ENCODE assay signal across 21 cellular contexts in genomic region chr2:99156901-99157300, GRCh38. TPM values are rescaled to one million over a fixed set of nuclear protein-coding genes. Genes with fewer than 3 reads are reported as not detected.
DNase-seq lines count a peak whose midpoint lies in the region; ATAC-seq and TF ChIP-seq lines count a peak whose summit lies in the region.
"Had no signal": no experiment of that assay in that cellular context is flagged by ENCODE, and none has a peak within 500 bp of the region (broad histone marks: within the 10 kb centered on the region; RNA-seq: fewer than 3 reads in every experiment).

No MANE protein-coding gene starts in this region.

- peaks cover 17% of the 10 kb centered on the region for H3K36me3 ChIP-seq in PC-9 (ENCODE audit: low read depth)
- H3K36me3 ChIP-seq: pancreas had no signal

- H3K9me2 ChIP-seq in PC-9 (ENCODE audit: insufficient read depth) = no peaks in the 10 kb centered on the region

- H3K79me2 ChIP-seq in PC-9 (ENCODE audit: low read depth) = peaks cover 17% of the 10 kb centered on the region

- no peak for DNase-seq in natural killer cell
- DNase-seq in natural killer cell treated with Interleukin-12 subunit alpha and Interleukin-12 subunit beta and Interleukin-15 and Interleukin-18, amount 100 ng/mL, for 72 hours (ENCODE audit: low spot score) = no peak
- no peak for DNase-seq in PC-9
- no peak for DNase-seq in activated naive CD8-positive, alpha-beta T cell treated with anti-CD3 and anti-CD28 coated beads, Interleukin-2, amount 50 U/mL, for 24 hours
- DNase-seq in stimulated activated naive B cell treated with anti-CD40 and anti-IgM and Interleukin-4, amounts not matched to agents 10 μg/mL and 1 μg/mL and 100 μg/mL, for 72 hours = no peak
- DNase-seq in kidney glomerular epithelial cell (lab: John Stamatoyannopoulos, UW) = no peak
- DNase-seq in DMS153 (lab: John Stamatoyannopoulos, UW) = no peak
- DNase-seq: activated CD4-positive, CD25-positive, alpha-beta regulatory T cell; activated naive CD4-positive, alpha-beta T cell treated with Interleukin-2 at 50 U/mL for 16 hours; dorsolateral prefrontal cortex; H7; IMR-90; NCI-H1105 treated with DMSO at 0.1 percent for 48 hours; pancreas; RPMI8226; stimulated activated CD4-positive, alpha-beta T cell treated with anti-CD3 and anti-CD28 coated beads, Interleukin-2, amount 100 ng/mL, for 48 hours; SW 1271; testis had no signal

- H3K9me3 ChIP-seq in PC-9 (ENCODE audit: insufficient read depth, low read depth) = no peaks in the 10 kb centered on the region
- H3K9me3 ChIP-seq: pancreas, testis had no signal

- no peak overlapping the region for H3K27ac Mint-ChIP-seq in natural killer cell
- H3K27ac Mint-ChIP-seq in natural killer cell treated with Interleukin-12 subunit alpha and Interleukin-12 subunit beta and Interleukin-15 and Interleukin-18, amount 100 ng/mL, for 72 hours = peak overlapping the region in 1 of 2 donors; percentile 86
- peak overlapping the region; percentile 34 for H3K27ac Mint-ChIP-seq in activated naive CD8-positive, alpha-beta T cell treated with anti-CD3 and anti-CD28 coated beads, Interleukin-2, amount 50 U/mL, for 24 hours
- H3K27ac Mint-ChIP-seq in stimulated activated naive B cell treated with anti-CD40 and anti-IgM and Interleukin-4, amounts not matched to agents 10 μg/mL and 1 μg/mL and 100 μg/mL, for 72 hours = peak overlapping the region; percentile 59

- CTCF ChIA-PET in PC-9 (lab: Charles Lee) = no interaction called here

- BruUV-seq in PC-9 (replicated peaks; lab: Mats Ljungman, UMichigan) = no TSS peak

- no peak overlapping the region for H2AFZ ChIP-seq in PC-9

- peaks cover 6% of the 10 kb centered on the region for H3K36me3 Mint-ChIP-seq in natural killer cell
- peaks cover 6% of the 10 kb centered on the region for H3K36me3 Mint-ChIP-seq in natural killer cell treated with Interleukin-12 subunit alpha and Interleukin-12 subunit beta and Interleukin-15 and Interleukin-18, amount 100 ng/mL, for 72 hours
- peaks cover 20% of the 10 kb centered on the region for H3K36me3 Mint-ChIP-seq in activated naive CD8-positive, alpha-beta T cell treated with anti-CD3 and anti-CD28 coated beads, Interleukin-2, amount 50 U/mL, for 24 hours (ENCODE audit: low read depth)
- H3K36me3 Mint-ChIP-seq in stimulated activated naive B cell treated with anti-CD40 and anti-IgM and Interleukin-4, amounts not matched to agents 10 μg/mL and 1 μg/mL and 100 μg/mL, for 72 hours = peaks cover 22 to 35% of the 10 kb centered on the region in 2 donors

- ATAC-seq in natural killer cell = no peak
- ATAC-seq in natural killer cell treated with Interleukin-12 subunit alpha and Interleukin-12 subunit beta and Interleukin-15 and Interleukin-18, amount 100 ng/mL, for 72 hours = no peak
- no peak for ATAC-seq in activated naive CD8-positive, alpha-beta T cell treated with anti-CD3 and anti-CD28 coated beads, Interleukin-2, amount 50 U/mL, for 24 hours
- ATAC-seq in stimulated activated naive B cell treated with anti-CD40 and anti-IgM and Interleukin-4, amounts not matched to agents 10 μg/mL and 1 μg/mL and 100 μg/mL, for 72 hours (replicated peaks) = peak; percentile 42 to 49
- no peak for ATAC-seq in GM19351 (IDR thresholded peaks at IDR 0.05; ENCODE audit: unreplicated experiment)
- ATAC-seq: esophagus mucosa, left lobe of liver, pancreas had no signal

- intact Hi-C loops in natural killer cell (cut with micrococcal nuclease) = loop anchor here (5.0 kb wide), 1 partner anchor 520 kb away; no protein-coding TSS in a partner anchor
- intact Hi-C loops in PC-9 (cut with micrococcal nuclease; ENCODE audit: unreplicated experiment) = no loop called here

- POLR2A ChIA-PET in PC-9 (lab: Charles Lee; ENCODE audit: unreplicated experiment) = no interaction called here

- H3K4me3 Mint-ChIP-seq in natural killer cell = peak overlapping the region; percentile 13
- no peak overlapping the region for H3K4me3 Mint-ChIP-seq in natural killer cell treated with Interleukin-12 subunit alpha and Interleukin-12 subunit beta and Interleukin-15 and Interleukin-18, amount 100 ng/mL, for 72 hours
- H3K4me3 Mint-ChIP-seq in activated naive CD8-positive, alpha-beta T cell treated with anti-CD3 and anti-CD28 coated beads, Interleukin-2, amount 50 U/mL, for 24 hours = no peak overlapping the region
- peak overlapping the region; percentile 18 to 21 for H3K4me3 Mint-ChIP-seq in stimulated activated naive B cell treated with anti-CD40 and anti-IgM and Interleukin-4, amounts not matched to agents 10 μg/mL and 1 μg/mL and 100 μg/mL, for 72 hours

- no peaks in the 10 kb centered on the region for H3K27me3 ChIP-seq in PC-9 (ENCODE audit: insufficient read depth, low read depth)
- H3K27me3 ChIP-seq: dorsolateral prefrontal cortex, pancreas, testis had no signal

- H3K4me1 ChIP-seq in PC-9 (replicated peaks; ENCODE audit: insufficient read depth) = peaks cover 18% of the 10 kb centered on the region

- no peak overlapping the region for H3K27ac ChIP-seq in PC-9
- H3K27ac ChIP-seq: dorsolateral prefrontal cortex, pancreas, testis had no signal

- 0 out of 2 replicates have a peak overlapping the region, but pooled peaks have one; percentile 86 for H3K4me2 ChIP-seq in PC-9

- no peak for TF ChIP-seq CTCF in natural killer cell (IDR thresholded peaks at IDR 0.05)
- no peak for TF ChIP-seq CTCF in PC-9 (conservative IDR thresholded peaks at IDR 0.05)

- no peaks in the 10 kb centered on the region for H3K9me3 Mint-ChIP-seq in natural killer cell
- H3K9me3 Mint-ChIP-seq in natural killer cell treated with Interleukin-12 subunit alpha and Interleukin-12 subunit beta and Interleukin-15 and Interleukin-18, amount 100 ng/mL, for 72 hours = no peaks in the 10 kb centered on the region
- no peaks in the 10 kb centered on the region for H3K9me3 Mint-ChIP-seq in activated naive CD8-positive, alpha-beta T cell treated with anti-CD3 and anti-CD28 coated beads, Interleukin-2, amount 50 U/mL, for 24 hours
- no peaks in the 10 kb centered on the region for H3K9me3 Mint-ChIP-seq in stimulated activated naive B cell treated with anti-CD40 and anti-IgM and Interleukin-4, amounts not matched to agents 10 μg/mL and 1 μg/mL and 100 μg/mL, for 72 hours

- H3K4me3 ChIP-seq in PC-9 = no peak overlapping the region
- H3K4me3 ChIP-seq: pancreas, testis had no signal

- peaks cover 16% of the 10 kb centered on the region for H3F3A ChIP-seq in PC-9 (ENCODE audit: insufficient read depth, low read depth)

- no peaks in the 10 kb centered on the region for H4K20me1 ChIP-seq in PC-9 (ENCODE audit: insufficient read depth)

- no peaks in the 10 kb centered on the region for H3K27me3 Mint-ChIP-seq in natural killer cell (ENCODE audit: low read depth in 2 of 2)
- H3K27me3 Mint-ChIP-seq in natural killer cell treated with Interleukin-12 subunit alpha and Interleukin-12 subunit beta and Interleukin-15 and Interleukin-18, amount 100 ng/mL, for 72 hours = no peaks in the 10 kb centered on the region
- H3K27me3 Mint-ChIP-seq in activated naive CD8-positive, alpha-beta T cell treated with anti-CD3 and anti-CD28 coated beads, Interleukin-2, amount 50 U/mL, for 24 hours = no peaks in the 10 kb centered on the region
- no peaks in the 10 kb centered on the region for H3K27me3 Mint-ChIP-seq in stimulated activated naive B cell treated with anti-CD40 and anti-IgM and Interleukin-4, amounts not matched to agents 10 μg/mL and 1 μg/mL and 100 μg/mL, for 72 hours

- peaks cover 0 to 48% of the 10 kb centered on the region in 2 donors for H3K4me1 Mint-ChIP-seq in natural killer cell
- H3K4me1 Mint-ChIP-seq in natural killer cell treated with Interleukin-12 subunit alpha and Interleukin-12 subunit beta and Interleukin-15 and Interleukin-18, amount 100 ng/mL, for 72 hours (ENCODE audit: low read depth in 2 of 2) = peaks cover 29 to 30% of the 10 kb centered on the region in 2 donors
- peaks cover 25% of the 10 kb centered on the region for H3K4me1 Mint-ChIP-seq in activated naive CD8-positive, alpha-beta T cell treated with anti-CD3 and anti-CD28 coated beads, Interleukin-2, amount 50 U/mL, for 24 hours
- H3K4me1 Mint-ChIP-seq in stimulated activated naive B cell treated with anti-CD40 and anti-IgM and Interleukin-4, amounts not matched to agents 10 μg/mL and 1 μg/mL and 100 μg/mL, for 72 hours = peaks cover 36 to 40% of the 10 kb centered on the region in 2 donors

RNA-seq across cellular contexts. Expression of gene LIPT1, which starts 2.1 kb away (rescaled TPM):
- total RNA-seq in natural killer cell = 10 to 100 TPM; 12.0 to 21.4 (median 17.3) TPM
- total RNA-seq in natural killer cell treated with Interleukin-12 subunit alpha and Interleukin-12 subunit beta and Interleukin-15 and Interleukin-18, amount 100 ng/mL, for 72 hours = 1 to 10 TPM; 4.2 to 6.7 TPM
- total RNA-seq in PC-9 (2021) = 10.3 and 11.6 TPM in 2 replicates

RNA-seq across cellular contexts. Expression of gene TSGA10, which starts 2.2 kb away (rescaled TPM):
- total RNA-seq in natural killer cell (10 to 100 TPM in 2 of 3 donors, 1 to 10 TPM in 1; 8.4 to 16.0 (median 11.5) TPM), PC-9 (2021) (13.5 and 14.9 TPM in 2 replicates)
- total RNA-seq in natural killer cell treated with Interleukin-12 subunit alpha and Interleukin-12 subunit beta and Interleukin-15 and Interleukin-18, amount 100 ng/mL, for 72 hours = 1 to 10 TPM; 7.9 to 8.6 TPM

RNA-seq across cellular contexts. Expression of gene C2orf15, which starts 15.4 kb away (rescaled TPM):
- total RNA-seq in natural killer cell = 1 to 10 TPM; 1.3 to 2.6 (median 1.9) TPM
- not detected for total RNA-seq in natural killer cell treated with Interleukin-12 subunit alpha and Interleukin-12 subunit beta and Interleukin-15 and Interleukin-18, amount 100 ng/mL, for 72 hours
- total RNA-seq in PC-9 (2021) = 16.9 and 18.0 TPM in 2 replicates

RNA-seq across cellular contexts. Expression of gene MITD1, which starts 24.0 kb away (rescaled TPM):
- 10 to 100 TPM; 22.9 to 33.6 (median 26.7) TPM for total RNA-seq in natural killer cell
- total RNA-seq in natural killer cell treated with Interleukin-12 subunit alpha and Interleukin-12 subunit beta and Interleukin-15 and Interleukin-18, amount 100 ng/mL, for 72 hours = 10 to 100 TPM; 36.1 to 44.2 TPM
- total RNA-seq in PC-9 (2021) = 35.0 and 37.6 TPM in 2 replicates

RNA-seq across cellular contexts. Expression of gene MRPL30, which starts 24.1 kb away (rescaled TPM):
- total RNA-seq in natural killer cell (10 to 100 TPM; 16.0 to 18.6 (median 16.9) TPM), PC-9 (2021) (50.1 and 52.6 TPM in 2 replicates)
- 10 to 100 TPM; 19.3 to 22.4 TPM for total RNA-seq in natural killer cell treated with Interleukin-12 subunit alpha and Interleukin-12 subunit beta and Interleukin-15 and Interleukin-18, amount 100 ng/mL, for 72 hours

Comparison
In these comparisons a context has a peak if more than half of its experiments do, and no peak if none do; other contexts are left out.
1. H3K4me3 Mint-ChIP-seq: peak in natural killer cell (single experiment) and stimulated activated naive B cell treated with anti-CD40 and anti-IgM and Interleukin-4, amounts not matched to agents 10 μg/mL and 1 μg/mL and 100 μg/mL, for 72 hours (2 of 2); none in natural killer cell treated with Interleukin-12 subunit alpha and Interleukin-12 subunit beta and Interleukin-15 and Interleukin-18, amount 100 ng/mL, for 72 hours (single experiment) and activated naive CD8-positive, alpha-beta T cell treated with anti-CD3 and anti-CD28 coated beads, Interleukin-2, amount 50 U/mL, for 24 hours (single experiment).
2. ATAC-seq: peak in stimulated activated naive B cell treated with anti-CD40 and anti-IgM and Interleukin-4, amounts not matched to agents 10 μg/mL and 1 μg/mL and 100 μg/mL, for 72 hours (2 of 2); none in natural killer cell (0 of 3), natural killer cell treated with Interleukin-12 subunit alpha and Interleukin-12 subunit beta and Interleukin-15 and Interleukin-18, amount 100 ng/mL, for 72 hours (0 of 2), activated naive CD8-positive, alpha-beta T cell treated with anti-CD3 and anti-CD28 coated beads, Interleukin-2, amount 50 U/mL, for 24 hours (single experiment) and GM19351 (single experiment).
3. H3K27ac Mint-ChIP-seq: peak in activated naive CD8-positive, alpha-beta T cell treated with anti-CD3 and anti-CD28 coated beads, Interleukin-2, amount 50 U/mL, for 24 hours (single experiment) and stimulated activated naive B cell treated with anti-CD40 and anti-IgM and Interleukin-4, amounts not matched to agents 10 μg/mL and 1 μg/mL and 100 μg/mL, for 72 hours (single experiment); none in natural killer cell (0 of 2).